In genomic region chr6:22071655-22072054, GRCh38 we compare ENCODE assay signal across 9 cellular contexts.
DNase-seq lines count a peak whose midpoint lies in the region; ATAC-seq and TF ChIP-seq lines count a peak whose summit lies in the region.
"Had no signal": no experiment of that assay in that cellular context is flagged by ENCODE, and none has a peak within 500 bp of the region (broad histone marks: within the 10 kb centered on the region; RNA-seq: fewer than 3 reads in every experiment).

No MANE protein-coding gene starts in this region.

- intact Hi-C loops in CD14-positive monocyte (cut with micrococcal nuclease) = no loop called here
- intact Hi-C loops in left cardiac atrium (cut with DNase I) = no loop called here
- intact Hi-C loops in prostate gland (cut with DNase I) = no loop called here

- no peaks in the 10 kb centered on the region for H3K36me3 Mint-ChIP-seq in CD14-positive monocyte

- H3K27ac ChIP-seq in prostate gland = peak overlapping the region in 1 of 2 donors; percentile 45

- peak overlapping the region; percentile 36 to 86 (median 79) for H3K27ac Mint-ChIP-seq in CD14-positive monocyte

- no peaks in the 10 kb centered on the region for H3K36me3 ChIP-seq in prostate gland

- no peak overlapping the region for H3K4me3 ChIP-seq in prostate gland

- no peak for TF ChIP-seq POLR2A in prostate gland (IDR thresholded peaks at IDR 0.05)

- no peaks in the 10 kb centered on the region for H3K4me1 ChIP-seq in prostate gland (replicated peaks)

- no peaks in the 10 kb centered on the region for H3K9me3 Mint-ChIP-seq in CD14-positive monocyte

- WGBS in prostate gland = 9% methylated on average over 6 of the region's 6 CpGs

- no peaks in the 10 kb centered on the region for H3K9me3 ChIP-seq in prostate gland

- H3K27me3 ChIP-seq in prostate gland (replicated peaks; ENCODE audit: insufficient read depth) = no peaks in the 10 kb centered on the region

- peaks cover 0 to 2% (median 1%) of the 10 kb centered on the region in 3 donors for H3K27me3 Mint-ChIP-seq in CD14-positive monocyte (ENCODE audit: low read depth in 3 of 3)

- ATAC-seq in left cardiac atrium (peak; percentile 84 to 92), HG02759 (IDR thresholded peaks at IDR 0.05; ENCODE audit: unreplicated experiment) (no peak)

- peaks cover 52% of the 10 kb centered on the region for H3K4me1 Mint-ChIP-seq in CD14-positive monocyte

- DNase-seq in CD14-positive monocyte (ENCODE audit: low spot score) (no peak), amniotic epithelial cell (ENCODE audit: low read depth) (peak; percentile 21), left cardiac atrium (peak; percentile 34), prostate gland (ENCODE audit: low spot score) (peak; percentile 9), ecto neural progenitor cell (ENCODE audit: low spot score) (no peak)
- DNase-seq in activated naive CD4-positive, alpha-beta T cell treated with Interleukin-2 at 50 U/mL for 16 hours = no peak
- no peak for DNase-seq in effector CD8-positive, alpha-beta T cell (lab: John Stamatoyannopoulos, UW)
- DNase-seq: stimulated activated CD4-positive, alpha-beta T cell treated with anti-CD3 and anti-CD28 coated beads, Interleukin-4, amount 100 ng/mL, for 4 hours had no signal

- TF ChIP-seq CTCF in CD14-positive monocyte (IDR thresholded peaks at IDR 0.05) (no peak), prostate gland (IDR thresholded peaks at IDR 0.05) (no peak)

- H3K4me3 Mint-ChIP-seq in CD14-positive monocyte = peak overlapping the region in 1 of 2 donors; percentile 69

Comparison
In these comparisons a context has a peak if more than half of its experiments do, and no peak if none do; other contexts are left out.
1. DNase-seq: peak in amniotic epithelial cell (single experiment), left cardiac atrium (single experiment) and prostate gland (single experiment); none in CD14-positive monocyte (single experiment), activated naive CD4-positive, alpha-beta T cell treated with Interleukin-2 at 50 U/mL for 16 hours (single experiment), ecto neural progenitor cell (single experiment) and effector CD8-positive, alpha-beta T cell (single experiment).